In the genomic region with DNA sequence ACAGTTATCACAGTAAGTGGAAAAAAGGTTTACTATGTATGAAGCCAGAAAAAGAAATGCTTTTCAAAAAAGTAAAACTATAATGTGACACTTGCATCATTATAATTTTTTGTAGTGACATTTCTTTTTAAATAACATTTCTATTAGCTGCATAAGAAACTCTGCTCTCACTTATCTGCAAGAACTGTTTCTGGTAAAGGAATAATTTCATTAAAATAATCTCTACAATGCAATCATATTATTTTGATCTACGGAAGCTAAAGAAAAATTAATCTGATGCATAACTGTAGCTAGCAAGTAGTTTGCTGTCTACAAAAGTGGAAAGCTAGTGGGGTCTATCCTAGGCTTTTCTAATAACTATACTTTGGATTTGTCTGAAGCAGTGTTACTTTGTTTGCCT, we compare ENCODE assay signal across 37 cellular contexts.
"Had no signal": no experiment of that assay in that cellular context is flagged by ENCODE, and none has a peak within 500 bp of the region (broad histone marks: within the 10 kb centered on the region; RNA-seq: fewer than 3 reads in every experiment).

No MANE protein-coding gene starts in this region.

- H3K4me1 Mint-ChIP-seq: activated B cell treated with CpG ODN at 0.5 μM for 24 hours; activated T-helper 17 cell treated with anti-CD3 and anti-CD28 coated beads, Interleukin-2, amount 50 U/mL, for 72 hours; brain; central memory CD8-positive, alpha-beta T cell had no signal

- H3K27ac Mint-ChIP-seq: activated B cell treated with CpG ODN at 0.5 μM for 24 hours; activated CD4-positive, alpha-beta memory T cell treated with anti-CD3 and anti-CD28 coated beads for 36 hours; activated CD4-positive, alpha-beta T cell treated with anti-CD3 and anti-CD28 coated beads, Interleukin-2, amount 10 ng/mL, durations not matched to agents 24 days and 14 days; activated CD8-positive, alpha-beta T cell treated with anti-CD3 and anti-CD28 coated beads for 36 hours; activated naive CD4-positive, alpha-beta T cell treated with anti-CD3 and anti-CD28 coated beads for 36 hours; activated naive CD4-positive, alpha-beta T cell treated with anti-CD3 and anti-CD28 coated beads, Interleukin-2, amount 50 U/mL, for 24 hours; activated naive CD8-positive, alpha-beta T cell treated with anti-CD3 and anti-CD28 coated beads for 36 hours; activated T-helper 1 cell treated with anti-CD3 and anti-CD28 coated beads, Interleukin-12 subunit alpha, Interleukin-12 subunit beta, Interleukin-2, Interleukin-4 antibody, amounts not matched to agents 30 ng/mL and 10 ng/mL and 1 ng/mL, durations not matched to agents 14 hours and 24 hours and 36 hours; activated T-helper 17 cell treated with anti-CD3 and anti-CD28 coated beads, Interleukin-2, amount 50 U/mL, for 72 hours; T-helper 17 cell; T-helper 2 cell treated with Interferon-gamma antibody and Interleukin-4, amounts not matched to agents 5 μg/mL and 100 μg/mL, for 36 hours had no signal

- H3K27ac ChIP-seq: adrenal gland, cardiac muscle cell, colonic mucosa, VCaP had no signal

- H3K9me3 Mint-ChIP-seq: activated CD4-positive, alpha-beta memory T cell treated with anti-CD3 and anti-CD28 coated beads for 36 hours; activated CD8-positive, alpha-beta T cell treated with anti-CD3 and anti-CD28 coated beads for 36 hours; activated naive CD4-positive, alpha-beta T cell treated with anti-CD3 and anti-CD28 coated beads for 36 hours; activated naive CD4-positive, alpha-beta T cell treated with anti-CD3 and anti-CD28 coated beads, Interleukin-2, amount 50 U/mL, for 24 hours; activated T-cell treated with anti-CD3 and anti-CD28 coated beads, Interleukin-2, amount 50 U/mL, for 72 hours; activated T-helper 17 cell treated with anti-CD3 and anti-CD28 coated beads, Interleukin-2, amount 50 U/mL, for 72 hours; central memory CD8-positive, alpha-beta T cell had no signal

- ATAC-seq: activated T-cell treated with anti-CD3 and anti-CD28 coated beads, Interleukin-2, amount 50 U/mL, for 4 hours; activated T-cell treated with anti-CD3 and anti-CD28 coated beads, Interleukin-2, amount 50 U/mL, for 72 hours; activated T-helper 17 cell treated with anti-CD3 and anti-CD28 coated beads, Interleukin-2, amount 50 U/mL, for 72 hours; T-cell; T-helper 17 cell had no signal

- H3K36me3 ChIP-seq: colonic mucosa had no signal

- FAIRE-seq: bronchial epithelial cell, TTC549 had no signal

- H3K4me3 ChIP-seq: adrenal gland, cardiac muscle cell, colonic mucosa had no signal

- DNase-seq: activated B cell treated with CpG ODN at 0.5 μM for 24 hours; activated CD4-positive, alpha-beta memory T cell treated with anti-CD3 and anti-CD28 coated beads for 36 hours; activated CD4-positive, alpha-beta T cell treated with anti-CD3 and anti-CD28 coated beads for 4 hours; activated CD4-positive, alpha-beta T cell treated with anti-CD3 and anti-CD28 coated beads, Interleukin-2, amount 10 ng/mL, durations not matched to agents 24 days and 14 days; activated CD4-positive, alpha-beta T cell treated with anti-CD3 and anti-CD28 coated beads, Interleukin-2, amount 50 U/mL, for 1 hour; activated CD4-positive, alpha-beta T cell treated with anti-CD3 and anti-CD28 coated beads, Interleukin-2, amount 50 U/mL, for 4 hours; activated CD4-positive, CD25-positive, alpha-beta regulatory T cell treated with anti-CD3 and anti-CD28 coated beads, Interleukin-2, amount 50 U/mL, for 72 hours; activated CD8-positive, alpha-beta memory T cell treated with anti-CD3 and anti-CD28 coated beads, Interleukin-2, amount 50 U/mL, for 4 hours; activated CD8-positive, alpha-beta T cell treated with anti-CD3 and anti-CD28 coated beads for 36 hours; activated effector memory CD4-positive, alpha-beta T cell treated with anti-CD3 and anti-CD28 coated beads, Interleukin-2, amount 50 U/mL, for 16 hours; activated gamma-delta T cell treated with Interleukin-2 at 50 U/mL for 16 hours; activated naive CD4-positive, alpha-beta T cell; activated naive CD4-positive, alpha-beta T cell treated with anti-CD3 and anti-CD28 coated beads for 36 hours; activated naive CD8-positive, alpha-beta T cell treated with anti-CD3 and anti-CD28 coated beads for 36 hours; activated T-cell treated with anti-CD3 and anti-CD28 coated beads for 4 hours; activated T-cell treated with anti-CD3 and anti-CD28 coated beads, Interleukin-2, amount 50 U/mL, for 1 hour; activated T-cell treated with anti-CD3 and anti-CD28 coated beads, Interleukin-2, amount 50 U/mL, for 4 hours; activated T-cell treated with anti-CD3 and anti-CD28 coated beads, Interleukin-2, amount 50 U/mL, for 72 hours; adrenal gland; amniotic stem cell; aorta; caudate nucleus; cerebellar nuclear complex; colonic mucosa; T-cell; T-helper 17 cell; T-helper 9 cell had no signal

- H3K4me1 ChIP-seq: adrenal gland, colonic mucosa had no signal

- H3K27me3 ChIP-seq: adrenal gland, cardiac muscle cell, colonic mucosa had no signal

- H3K9me3 ChIP-seq: adrenal gland, colonic mucosa had no signal

- H3K4me3 Mint-ChIP-seq: activated B cell treated with CpG ODN at 0.5 μM for 24 hours; activated CD4-positive, alpha-beta memory T cell treated with anti-CD3 and anti-CD28 coated beads for 36 hours; activated CD4-positive, alpha-beta T cell treated with anti-CD3 and anti-CD28 coated beads, Interleukin-2, amount 10 ng/mL, durations not matched to agents 24 days and 14 days; activated CD8-positive, alpha-beta T cell treated with anti-CD3 and anti-CD28 coated beads for 36 hours; activated naive CD4-positive, alpha-beta T cell treated with anti-CD3 and anti-CD28 coated beads for 36 hours; activated naive CD4-positive, alpha-beta T cell treated with anti-CD3 and anti-CD28 coated beads, Interleukin-2, amount 50 U/mL, for 24 hours; activated naive CD8-positive, alpha-beta T cell treated with anti-CD3 and anti-CD28 coated beads for 36 hours; activated T-cell treated with anti-CD3 and anti-CD28 coated beads, Interleukin-2, amount 50 U/mL, for 4 hours; activated T-cell treated with anti-CD3 and anti-CD28 coated beads, Interleukin-2, amount 50 U/mL, for 72 hours; activated T-helper 1 cell treated with anti-CD3 and anti-CD28 coated beads, Interleukin-12 subunit alpha, Interleukin-12 subunit beta, Interleukin-2, Interleukin-4 antibody, amounts not matched to agents 30 ng/mL and 10 ng/mL and 1 ng/mL, durations not matched to agents 14 hours and 24 hours and 36 hours; activated T-helper 17 cell treated with anti-CD3 and anti-CD28 coated beads, Interleukin-2, amount 50 U/mL, for 72 hours; brain; central memory CD8-positive, alpha-beta T cell; T-cell; T-helper 17 cell; T-helper 2 cell treated with Interferon-gamma antibody and Interleukin-4, amounts not matched to agents 5 μg/mL and 100 μg/mL, for 36 hours had no signal

- H3K27me3 Mint-ChIP-seq: activated B cell treated with CpG ODN at 0.5 μM for 24 hours; activated CD4-positive, alpha-beta memory T cell treated with anti-CD3 and anti-CD28 coated beads for 36 hours; activated CD4-positive, alpha-beta T cell treated with anti-CD3 and anti-CD28 coated beads, Interleukin-2, amount 10 ng/mL, durations not matched to agents 24 days and 14 days; activated CD8-positive, alpha-beta T cell treated with anti-CD3 and anti-CD28 coated beads for 36 hours; activated naive CD4-positive, alpha-beta T cell treated with anti-CD3 and anti-CD28 coated beads, Interleukin-2, amount 50 U/mL, for 24 hours; activated naive CD8-positive, alpha-beta T cell treated with anti-CD3 and anti-CD28 coated beads for 36 hours; activated T-helper 17 cell treated with anti-CD3 and anti-CD28 coated beads, Interleukin-2, amount 50 U/mL, for 72 hours; brain; central memory CD8-positive, alpha-beta T cell; T-cell; T-helper 17 cell had no signal
